ENCODE assay signal across 1 cellular context in genomic region chr22:20131856-20132685, GRCh38.
A peak's percentile ranks its signal among the peaks of the same experiment; 100 is the strongest.
TF ChIP-seq lines count a peak whose summit lies in the region.

No MANE protein-coding gene starts in this region.

TF ChIP-seq in IMR-90, 13 proteins besides CTCF, POLR2A, EP300 and RAD21:
- TF ChIP-seq USF2 (IDR thresholded peaks at IDR 0.05; ENCODE audit: low read depth, low read length) (peak; percentile 58), RFX5 (IDR thresholded peaks at IDR 0.05; ENCODE audit: low read depth, low read length) (no peak), MXI1 (IDR thresholded peaks at IDR 0.05; ENCODE audit: borderline replicate concordance, low read depth, low read length) (peak; percentile 74; the same call in 1 of the 2 replicates), BHLHE40 (IDR thresholded peaks at IDR 0.05; ENCODE audit: low read depth, low read length) (peak; percentile 50), FOS (IDR thresholded peaks at IDR 0.05; ENCODE audit: low read depth, low read length) (no peak)
